Comparison of ENCODE assay signal across 9 cellular contexts in the genomic region with DNA sequence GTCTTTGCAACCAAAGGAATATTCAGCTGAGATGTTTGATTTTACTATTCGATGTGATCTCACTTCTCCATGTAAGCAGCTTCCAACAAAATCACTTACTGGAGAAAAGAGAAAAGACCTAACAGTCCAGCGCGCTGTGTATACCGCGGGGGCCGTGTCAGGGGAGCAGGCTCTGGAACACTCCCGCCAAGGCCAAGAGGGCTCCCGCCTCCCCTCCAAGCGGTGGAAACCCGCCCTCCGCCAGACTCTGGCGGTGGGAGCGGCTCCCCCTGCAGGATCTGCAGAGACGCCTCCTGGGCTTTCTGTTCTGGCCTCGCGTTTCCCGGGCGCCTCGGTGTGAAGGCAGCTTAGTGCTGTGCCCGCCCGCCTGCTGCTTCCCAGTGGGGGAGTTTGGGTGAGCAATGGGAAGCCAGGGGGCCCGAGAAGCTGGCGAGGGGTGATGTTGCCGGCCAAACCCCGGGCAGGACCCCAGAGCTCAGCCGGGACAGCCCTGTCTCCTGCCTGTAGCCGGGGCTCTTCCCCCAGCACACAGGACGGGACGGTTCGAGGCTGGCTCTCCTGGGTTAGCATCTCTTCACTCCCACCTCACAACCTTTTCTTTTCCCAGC. TPM values are rescaled to one million over a fixed set of nuclear protein-coding genes. Genes with fewer than 3 reads are reported as not detected.
DNase-seq lines count a peak whose midpoint lies in the region; ATAC-seq and TF ChIP-seq lines count a peak whose summit lies in the region.
"Had no signal": no experiment of that assay in that cellular context is flagged by ENCODE, and none has a peak within 500 bp of the region (broad histone marks: within the 10 kb centered on the region; RNA-seq: fewer than 3 reads in every experiment).

No MANE protein-coding gene starts in this region.

- peaks cover 49 to 73% of the 10 kb centered on the region in 2 donors for H3K27me3 Mint-ChIP-seq in CD8-positive, alpha-beta memory T cell
- H3K27me3 Mint-ChIP-seq in HFFc6 (ENCODE audit: insufficient read depth), result peaks cover 21% of the 10 kb centered on the region
- H3K27me3 Mint-ChIP-seq in activated CD8-positive, alpha-beta T cell treated with anti-CD3 and anti-CD28 coated beads for 36 hours, result peaks cover 40% of the 10 kb centered on the region

- no peaks in the 10 kb centered on the region for H3K9me3 ChIP-seq in CD8-positive, alpha-beta memory T cell (ENCODE audit: low read length)
- H3K9me3 ChIP-seq in duodenal mucosa (ENCODE audit: control insufficient read depth in 1 of 2, low read length in 2 of 2) (no peaks in the 10 kb centered on the region), lung (ENCODE audit: control insufficient read depth in 2 of 2, insufficient read depth in 1 of 2, low read length in 1 of 2) (no peaks in the 10 kb centered on the region)

- no peak overlapping the region for H3K9ac ChIP-seq in duodenal mucosa (ENCODE audit: low read depth in 1 of 2, low read length in 2 of 2)

- intact Hi-C loops in activated CD8-positive, alpha-beta T cell treated with anti-CD3 and anti-CD28 coated beads for 36 hours (cut with micrococcal nuclease), result no loop called here

- peak; percentile 80 for TF ChIP-seq CTCF in HFFc6 (IDR thresholded peaks at IDR 0.05)
- TF ChIP-seq CTCF in activated CD8-positive, alpha-beta T cell treated with anti-CD3 and anti-CD28 coated beads for 36 hours (IDR thresholded peaks at IDR 0.05), result peak; percentile 79
- TF ChIP-seq CTCF in lung (IDR thresholded peaks at IDR 0.05; ENCODE audit: control extremely low read depth, extremely low read depth), result peak; percentile 60

- no peak overlapping the region for H3K4me3 ChIP-seq in CD8-positive, alpha-beta memory T cell (ENCODE audit: low read length)
- peak overlapping the region; percentile 11 to 44 for H3K4me3 ChIP-seq in duodenal mucosa (ENCODE audit: low read depth in 1 of 2, low read length in 2 of 2)
- H3K4me3 ChIP-seq in lung, result peak overlapping the region; percentile 27

- H3K36me3 ChIP-seq in CD8-positive, alpha-beta memory T cell (ENCODE audit: insufficient read depth, low read length), result no peaks in the 10 kb centered on the region
- H3K36me3 ChIP-seq in duodenal mucosa (ENCODE audit: control insufficient read depth in 1 of 2, insufficient read depth in 2 of 2, low read length in 2 of 2) (no peaks in the 10 kb centered on the region), lung (ENCODE audit: control insufficient read depth in 2 of 2, insufficient read depth in 2 of 2, low read length in 2 of 2) (no peaks in the 10 kb centered on the region)

- no peak overlapping the region for H3K27ac ChIP-seq in CD8-positive, alpha-beta memory T cell (ENCODE audit: low read depth, low read length)
- H3K27ac ChIP-seq in duodenal mucosa (ENCODE audit: low read depth, low read length) (no peak overlapping the region), lung (ENCODE audit: low read depth in 1 of 2, low read length in 1 of 2) (peak overlapping the region in 1 of 2 donors; percentile 14)

- H3K4me3 Mint-ChIP-seq in CD8-positive, alpha-beta memory T cell, result peak overlapping the region in 2 of 7 donors; percentile 32 to 52
- peak overlapping the region; percentile 78 for H3K4me3 Mint-ChIP-seq in HFFc6
- peak overlapping the region; percentile 4 for H3K4me3 Mint-ChIP-seq in activated CD8-positive, alpha-beta T cell treated with anti-CD3 and anti-CD28 coated beads for 36 hours

- peak; percentile 42 to 76 (median 50) for DNase-seq in CD8-positive, alpha-beta memory T cell
- DNase-seq in HFFc6 (peak; percentile 55), NCI-H748 treated with DMSO at 0.1 percent for 48 hours (lab: John Stamatoyannopoulos, UW) (peak; percentile 18), lung (ENCODE audit: low spot score) (peak; percentile 64)
- peak; percentile 71 for DNase-seq in activated CD8-positive, alpha-beta T cell treated with anti-CD3 and anti-CD28 coated beads for 36 hours
- DNase-seq in stimulated activated CD4-positive, alpha-beta T cell treated with anti-CD3 and anti-CD28 coated beads, TNF-alpha, amount 100 ng/mL, for 1 hour (ENCODE audit: low read depth in 3 of 3, low spot score in 1 of 3), result peak; percentile 18 to 41 (median 39)

- H3K9me3 Mint-ChIP-seq in CD8-positive, alpha-beta memory T cell, result no peaks in the 10 kb centered on the region
- no peaks in the 10 kb centered on the region for H3K9me3 Mint-ChIP-seq in HFFc6
- no peaks in the 10 kb centered on the region for H3K9me3 Mint-ChIP-seq in activated CD8-positive, alpha-beta T cell treated with anti-CD3 and anti-CD28 coated beads for 36 hours
- H3K9me3 Mint-ChIP-seq: IgD-negative memory B cell had no signal

- H3K4me1 Mint-ChIP-seq in CD8-positive, alpha-beta memory T cell, result peaks cover 9 to 27% (median 19%) of the 10 kb centered on the region in 3 donors
- H3K4me1 Mint-ChIP-seq in HFFc6 (ENCODE audit: low read depth), result peaks cover 27% of the 10 kb centered on the region
- H3K4me1 Mint-ChIP-seq in activated CD8-positive, alpha-beta T cell treated with anti-CD3 and anti-CD28 coated beads for 36 hours (ENCODE audit: low read depth), result peaks cover 19% of the 10 kb centered on the region

- CTCF ChIA-PET in CD8-positive, alpha-beta memory T cell (lab: Charles Lee), result interaction anchor here (0.7 to 2.5 kb wide), 11 partner anchors 10 to 162 kb away, joined by 3 to 8 read pairs (median 4); a partner anchor contains a TSS
- CTCF ChIA-PET in activated CD8-positive, alpha-beta T cell treated with anti-CD3 and anti-CD28 coated beads for 36 hours (lab: Charles Lee), result interaction anchor here (0.7 to 2.6 kb wide), 18 partner anchors 9 to 169 kb away, joined by 3 to 17 read pairs (median 6); a partner anchor contains a TSS

- ATAC-seq in activated CD8-positive, alpha-beta T cell treated with anti-CD3 and anti-CD28 coated beads for 36 hours, result peak; percentile 85
- ATAC-seq in lung (ENCODE audit: insufficient read depth, low FRiP score) (peak; percentile 74), HG03025 (IDR thresholded peaks at IDR 0.05; ENCODE audit: low FRiP score, unreplicated experiment) (no peak)

- POLR2A ChIA-PET in CD8-positive, alpha-beta memory T cell (lab: Charles Lee), result interaction anchor here (0.6 kb wide), 1 partner anchor 128 kb away, joined by 5 read pairs; no protein-coding TSS in a partner anchor
- POLR2A ChIA-PET in activated CD8-positive, alpha-beta T cell treated with anti-CD3 and anti-CD28 coated beads for 36 hours (lab: Charles Lee), result no interaction called here

- H3K27me3 ChIP-seq in CD8-positive, alpha-beta memory T cell (ENCODE audit: insufficient read depth, low read length, poor library complexity, severe bottlenecking), result peaks cover 19% of the 10 kb centered on the region
- H3K27me3 ChIP-seq in duodenal mucosa (ENCODE audit: control insufficient read depth in 1 of 2, insufficient read depth in 2 of 2, low read length in 2 of 2) (peaks cover 13 to 14% of the 10 kb centered on the region in 2 donors), lung (ENCODE audit: control insufficient read depth, insufficient read depth) (no peaks in the 10 kb centered on the region)

- WGBS in lung, 2 donors, result 3 to 5% methylated on average over 30 of the region's 30 CpGs

- no peak overlapping the region for H3K27ac Mint-ChIP-seq in CD8-positive, alpha-beta memory T cell
- no peak overlapping the region for H3K27ac Mint-ChIP-seq in HFFc6
- H3K27ac Mint-ChIP-seq in activated CD8-positive, alpha-beta T cell treated with anti-CD3 and anti-CD28 coated beads for 36 hours, result no peak overlapping the region
- H3K27ac Mint-ChIP-seq: IgD-negative memory B cell had no signal

- H3K36me3 Mint-ChIP-seq in CD8-positive, alpha-beta memory T cell, result peaks cover 0 to 2% (median 0%) of the 10 kb centered on the region in 3 donors
- no peaks in the 10 kb centered on the region for H3K36me3 Mint-ChIP-seq in HFFc6 (ENCODE audit: low read depth)
- no peaks in the 10 kb centered on the region for H3K36me3 Mint-ChIP-seq in activated CD8-positive, alpha-beta T cell treated with anti-CD3 and anti-CD28 coated beads for 36 hours (ENCODE audit: low read depth)
- H3K36me3 Mint-ChIP-seq: IgD-negative memory B cell had no signal

- peaks cover 5% of the 10 kb centered on the region for H3K4me1 ChIP-seq in CD8-positive, alpha-beta memory T cell (ENCODE audit: insufficient read depth, low read length)
- H3K4me1 ChIP-seq in duodenal mucosa (ENCODE audit: control insufficient read depth in 1 of 2, insufficient read depth in 2 of 2, low read length in 2 of 2) (peaks cover 9 to 15% of the 10 kb centered on the region in 2 donors), lung (ENCODE audit: control insufficient read depth in 2 of 2, insufficient read depth in 2 of 2, low read length in 2 of 2) (peaks cover 0 to 9% of the 10 kb centered on the region in 2 donors)

RNA-seq across cellular contexts. Expression of a gene that starts 36.3 kb away (rescaled TPM):
- 10 to 100 TPM; 13.1 to 13.3 TPM for total RNA-seq in CD8-positive, alpha-beta memory T cell
- polyA plus RNA-seq in CD8-positive, alpha-beta memory T cell, result 1.7 TPM
- total RNA-seq in HFFc6 (2021; fragmentation: NEBNext Ultra II Directional; extraction: Animal tissue kit (Norgen Biotek cat#: 25700)), result 10 to 100 TPM; 26.3 to 32.5 (median 28.4) TPM
- total RNA-seq in activated CD8-positive, alpha-beta T cell treated with anti-CD3 and anti-CD28 coated beads for 36 hours, result 1 to 10 TPM; 4.3 to 5.1 TPM
- total RNA-seq in lung, result 10 to 100 TPM; 13.6 to 20.0 TPM
- 10 to 100 TPM in 1 of 2 donors, 1 to 10 TPM in 1; 9.8 to 10.4 TPM for polyA plus RNA-seq in lung

RNA-seq across cellular contexts. Expression of a gene that starts 57.8 kb away (rescaled TPM):
- total RNA-seq in CD8-positive, alpha-beta memory T cell, result 10 to 100 TPM; 31.4 to 34.9 TPM
- 42.2 TPM for polyA plus RNA-seq in CD8-positive, alpha-beta memory T cell
- 10 to 100 TPM; 17.6 to 21.4 (median 20.5) TPM for total RNA-seq in HFFc6 (2021; fragmentation: NEBNext Ultra II Directional; extraction: Animal tissue kit (Norgen Biotek cat#: 25700))
- 10 to 100 TPM; 21.3 to 22.0 TPM for total RNA-seq in activated CD8-positive, alpha-beta T cell treated with anti-CD3 and anti-CD28 coated beads for 36 hours
- 10 to 100 TPM; 24.5 to 31.8 TPM for total RNA-seq in lung
- 10 to 100 TPM; 29.3 to 31.2 TPM for polyA plus RNA-seq in lung

Comparison
In these comparisons a context has a peak if more than half of its experiments do, and no peak if none do; other contexts are left out.
1. DNase-seq: peak in every context shown above with its lines; median percentile 71 in activated CD8-positive, alpha-beta T cell treated with anti-CD3 and anti-CD28 coated beads for 36 hours; 64 in lung; 55 in HFFc6; 50 in CD8-positive, alpha-beta memory T cell; 39 in stimulated activated CD4-positive, alpha-beta T cell treated with anti-CD3 and anti-CD28 coated beads, TNF-alpha, amount 100 ng/mL, for 1 hour; 18 in NCI-H748 treated with DMSO at 0.1 percent for 48 hours.